In the genomic region with DNA sequence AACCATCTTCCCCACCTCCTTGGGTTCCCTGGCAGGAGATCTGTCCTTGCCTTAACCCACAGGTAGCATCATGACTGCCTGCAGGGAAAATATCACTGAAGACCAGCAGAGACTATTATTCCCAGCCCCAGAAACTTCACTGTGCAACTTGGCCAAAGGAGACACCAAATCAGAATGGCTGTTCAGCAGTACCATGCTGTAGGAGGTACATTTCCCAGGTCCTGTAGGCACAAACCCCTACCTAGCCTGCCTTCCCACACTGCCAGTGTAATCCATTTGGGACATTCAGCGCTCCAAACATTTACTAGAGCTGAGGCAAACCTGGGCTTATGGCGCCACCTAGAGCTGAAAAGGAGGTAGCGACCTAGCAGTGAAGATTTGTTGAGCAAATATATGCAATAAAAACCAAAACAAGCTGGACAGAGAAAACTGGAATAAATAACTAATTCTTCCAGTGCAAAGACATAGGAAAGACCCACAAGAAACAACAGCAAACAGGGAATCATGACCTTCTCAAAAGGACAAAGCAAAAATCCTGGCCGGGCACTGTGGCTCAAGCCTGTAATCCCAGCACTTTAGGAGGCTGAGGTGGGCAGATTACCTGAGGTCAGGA, we compare ENCODE assay signal across 8 cellular contexts.
A peak's percentile ranks its signal among the peaks of the same experiment; 100 is the strongest.
DNase-seq lines count a peak whose midpoint lies in the region; ATAC-seq, FAIRE-seq and TF ChIP-seq lines count a peak whose summit lies in the region.

No MANE protein-coding gene starts in this region.

- peak overlapping the region; percentile 42 for H3K27ac Mint-ChIP-seq in CD8-positive, alpha-beta T cell

- no peak for TF ChIP-seq EP300 in transverse colon (IDR thresholded peaks at IDR 0.05; ENCODE audit: low read depth)

- H3K9me2 ChIP-seq in Loucy (replicated peaks; ENCODE audit: low read depth, low read length) = no peaks in the 10 kb centered on the region

- peaks cover 78% of the 10 kb centered on the region for H3K36me3 Mint-ChIP-seq in CD8-positive, alpha-beta T cell

- H2AFZ ChIP-seq in Loucy (ENCODE audit: low read length) = no peak overlapping the region

- TF ChIP-seq POLR2A in transverse colon (IDR thresholded peaks at IDR 0.05) = no peak
- no peak for TF ChIP-seq POLR2A in H54 (IDR thresholded peaks at IDR 0.05; ENCODE audit: low read depth, low read length)

- DNase-seq in CD8-positive, alpha-beta T cell = peak; percentile 6 to 61 (median 43)
- DNase-seq in dermis microvascular lymphatic vessel endothelial cell (ENCODE audit: low read depth in 2 of 2) = peak; percentile 32 to 73
- peak; percentile 51 for DNase-seq in medulla oblongata (ENCODE audit: extremely low spot score)
- peak; percentile 30 for DNase-seq in transverse colon
- no peak for DNase-seq in H54 (ENCODE audit: insufficient read length, low spot score)

- CTCF ChIA-PET in CD8-positive, alpha-beta T cell (lab: Charles Lee) = interaction anchor here (0.7 to 1.8 kb wide), 17 partner anchors 9 to 663 kb away, joined by 3 to 14 read pairs (median 4); partner anchors contain the start of genes NMBR and VTA1

- H3K4me1 ChIP-seq in CD8-positive, alpha-beta T cell (ENCODE audit: insufficient read depth, low read length) = no peaks in the 10 kb centered on the region
- H3K4me1 ChIP-seq in Loucy (ENCODE audit: insufficient read depth, low read length, poor library complexity, severe bottlenecking) (no peaks in the 10 kb centered on the region), transverse colon (no peaks in the 10 kb centered on the region)

- POLR2A ChIA-PET in CD8-positive, alpha-beta T cell (lab: Charles Lee) = interaction anchor here (0.7 kb wide), 1 partner anchor 43 kb away, joined by 3 read pairs; no protein-coding TSS in a partner anchor

- no peaks in the 10 kb centered on the region for H3F3A ChIP-seq in Loucy (ENCODE audit: low read depth)

- no peak overlapping the region for H3K4me3 Mint-ChIP-seq in CD8-positive, alpha-beta T cell

- no peaks in the 10 kb centered on the region for H3K79me2 ChIP-seq in Loucy (ENCODE audit: insufficient read depth, low read length)

- no peaks in the 10 kb centered on the region for H3K27me3 ChIP-seq in CD8-positive, alpha-beta T cell (ENCODE audit: insufficient read depth, low read length)
- no peaks in the 10 kb centered on the region for H3K27me3 ChIP-seq in Loucy (ENCODE audit: insufficient read depth, low read length, poor library complexity, severe bottlenecking)
- no peaks in the 10 kb centered on the region for H3K27me3 ChIP-seq in transverse colon

- H4K20me1 ChIP-seq in Loucy (ENCODE audit: insufficient read depth, low read length, poor library complexity, severe bottlenecking) = no peaks in the 10 kb centered on the region

- TF ChIP-seq CTCF in CD8-positive, alpha-beta T cell (IDR thresholded peaks at IDR 0.05) = peak; percentile 92
- peak; percentile 99 for TF ChIP-seq CTCF in Loucy (conservative IDR thresholded peaks at IDR 0.05; ENCODE audit: low read length)
- TF ChIP-seq CTCF in WI38 (IDR thresholded peaks at IDR 0.05; ENCODE audit: low read depth, low read length) = peak; percentile 86
- TF ChIP-seq CTCF in transverse colon (IDR thresholded peaks at IDR 0.05) = peak; percentile 71 to 79 (median 74)

- no peaks in the 10 kb centered on the region for H3K4me1 Mint-ChIP-seq in CD8-positive, alpha-beta T cell (ENCODE audit: low read depth)

- FAIRE-seq in H54 (lab: Jason Lieb, UNC) = no peak

- H3K9me3 ChIP-seq in CD8-positive, alpha-beta T cell (ENCODE audit: low read length) = no peaks in the 10 kb centered on the region
- H3K9me3 ChIP-seq in Loucy (ENCODE audit: insufficient read depth, low read depth, low read length) (no peaks in the 10 kb centered on the region; the same call in 1 of the 2 replicates), transverse colon (no peaks in the 10 kb centered on the region)

- H3K36me3 ChIP-seq in CD8-positive, alpha-beta T cell (ENCODE audit: insufficient read depth, low read length) = peaks cover 7% of the 10 kb centered on the region
- peaks cover 79% of the 10 kb centered on the region for H3K36me3 ChIP-seq in Loucy (ENCODE audit: insufficient read depth, low read length)
- H3K36me3 ChIP-seq in transverse colon = peaks cover 0 to 28% (median 11%) of the 10 kb centered on the region in 4 donors

- no peak overlapping the region for H3K4me3 ChIP-seq in CD8-positive, alpha-beta T cell (ENCODE audit: low read depth, low read length)
- no peak overlapping the region for H3K4me3 ChIP-seq in Loucy (ENCODE audit: low read length, poor library complexity, severe bottlenecking)
- H3K4me3 ChIP-seq in WI38 (ENCODE audit: low read depth, low read length) = no peak overlapping the region
- no peak overlapping the region for H3K4me3 ChIP-seq in transverse colon

- H3K27ac ChIP-seq in CD8-positive, alpha-beta T cell (ENCODE audit: low read depth, low read length) = no peak overlapping the region
- no peak overlapping the region for H3K27ac ChIP-seq in transverse colon

- in situ Hi-C loops in transverse colon (cut with MboI; ENCODE audit: low pct_ligation_motif_present in 1 of 4, low pct_unique_long_range_greater_than_20kb in 1 of 4, low sequenced_read_pairs in 3 of 4) = no loop called here

- intact Hi-C loops in CD8-positive, alpha-beta T cell (cut with DNase I, micrococcal nuclease) = loop anchor here (1.0 to 5.0 kb wide), 4 partner anchors 60 to 530 kb away; partner anchors contain the start of genes NMBR (in 1 of the 2) and VTA1 (in 1 of the 2)
- intact Hi-C loops in transverse colon (cut with DNase I; ENCODE audit: low total_unique reads) = no loop called here

- peak; percentile 63 for ATAC-seq in CD8-positive, alpha-beta T cell
- ATAC-seq in GM19452 (IDR thresholded peaks at IDR 0.05; ENCODE audit: unreplicated experiment) = peak; percentile 80

- H3K27me3 Mint-ChIP-seq in CD8-positive, alpha-beta T cell (ENCODE audit: low read depth) = no peaks in the 10 kb centered on the region

- no peak overlapping the region for H3K9ac ChIP-seq in Loucy (ENCODE audit: low read depth, low read length, poor library complexity, severe bottlenecking)

- peaks cover 4% of the 10 kb centered on the region for H3K9me3 Mint-ChIP-seq in CD8-positive, alpha-beta T cell

- WGBS in transverse colon (ENCODE audit: low coverage in 1 of 2), 2 donors = 85 to 100% methylated on average over 1 to 4 of the region's 4 CpGs

- H3K4me2 ChIP-seq in Loucy (ENCODE audit: low read depth, low read length, poor library complexity, severe bottlenecking) = no peak overlapping the region
